ENCODE assay signal across 22 cellular contexts in the genomic region with DNA sequence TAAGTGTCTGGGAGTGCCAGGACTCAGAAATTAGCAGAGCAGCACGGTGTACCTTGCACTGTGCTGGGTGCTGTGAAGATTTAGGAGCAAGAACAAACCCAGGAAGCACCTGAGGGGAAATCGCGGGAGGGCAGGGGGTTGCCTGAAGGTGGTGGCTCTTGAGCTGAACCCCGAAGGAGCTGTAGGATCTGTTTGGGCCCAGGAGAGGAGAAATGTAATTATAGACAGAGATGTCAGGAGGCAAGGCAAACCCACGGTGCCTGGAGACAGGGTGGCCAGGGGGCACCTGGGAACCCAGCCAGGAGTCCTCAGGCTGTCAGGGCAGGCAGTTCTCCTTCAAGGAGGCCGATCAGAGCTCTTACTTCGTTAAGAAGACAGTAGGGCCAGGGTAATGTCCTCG.
DNase-seq lines count a peak whose midpoint lies in the region; ATAC-seq and TF ChIP-seq lines count a peak whose summit lies in the region.
"Had no signal": no experiment of that assay in that cellular context is flagged by ENCODE, and none has a peak within 500 bp of the region (broad histone marks: within the 10 kb centered on the region; RNA-seq: fewer than 3 reads in every experiment).

No MANE protein-coding gene starts in this region.

- peak overlapping the region; percentile 15 for H3K9ac ChIP-seq in Loucy (ENCODE audit: low read depth, low read length, poor library complexity, severe bottlenecking)

- DNase-seq in activated CD4-positive, CD25-positive, alpha-beta regulatory T cell treated with anti-CD3 and anti-CD28 coated beads, Interleukin-2, amount 50 U/mL, for 72 hours = peak; percentile 24
- DNase-seq in lower lobe of right lung (peak; percentile 28), tibial artery (peak; percentile 12 to 53), DMS 273 treated with DMSO at 0.1 percent for 48 hours (lab: John Stamatoyannopoulos, UW) (no peak), H4 (ENCODE audit: low spot score) (no peak), foreskin fibroblast (no peak)
- DNase-seq: 8988T; CD4-positive, CD25-positive, alpha-beta regulatory T cell; DMS153; GF-D8; HCEC 1CT; Kasumi-1; MM.1S; NCI-H1092 treated with DMSO at 0.1 percent for 48 hours; NCI-H146; NCI-H2029 treated with DMSO at 0.1 percent for 48 hours; NCI-H748 treated with DMSO at 0.1 percent for 48 hours; RPMI8226; SIG-M5 had no signal

- H3K9me2 ChIP-seq in Loucy (replicated peaks; ENCODE audit: low read depth, low read length) = no peaks in the 10 kb centered on the region

- intact Hi-C loops in lower lobe of right lung (cut with DNase I) = no loop called here
- intact Hi-C loops in tibial artery (cut with DNase I; ENCODE audit: low total_unique reads) = no loop called here

- no peak for TF ChIP-seq CTCF in Loucy (conservative IDR thresholded peaks at IDR 0.05; ENCODE audit: low read length)
- TF ChIP-seq CTCF in lower lobe of right lung (IDR thresholded peaks at IDR 0.05) = no peak
- TF ChIP-seq CTCF in tibial artery (IDR thresholded peaks at IDR 0.05) = no peak
- TF ChIP-seq CTCF in foreskin fibroblast (IDR thresholded peaks at IDR 0.05; ENCODE audit: low read depth, low read length) = no peak

- no peaks in the 10 kb centered on the region for H3K79me2 ChIP-seq in Loucy (ENCODE audit: insufficient read depth, low read length)

- H4K20me1 ChIP-seq in Loucy (ENCODE audit: insufficient read depth, low read length, poor library complexity, severe bottlenecking) = no peaks in the 10 kb centered on the region

- no peaks in the 10 kb centered on the region for H3K27me3 ChIP-seq in Loucy (ENCODE audit: insufficient read depth, low read length, poor library complexity, severe bottlenecking)
- no peaks in the 10 kb centered on the region for H3K27me3 ChIP-seq in lower lobe of right lung (ENCODE audit: low read depth)
- H3K27me3 ChIP-seq in tibial artery = peaks cover 0 to 3% of the 10 kb centered on the region in 2 donors

- H3K36me3 ChIP-seq in Loucy (ENCODE audit: insufficient read depth, low read length) = no peaks in the 10 kb centered on the region
- no peaks in the 10 kb centered on the region for H3K36me3 ChIP-seq in lower lobe of right lung
- H3K36me3 ChIP-seq in tibial artery = no peaks in the 10 kb centered on the region

- H3K4me3 ChIP-seq in Loucy (ENCODE audit: low read length, poor library complexity, severe bottlenecking) = no peak overlapping the region
- H3K4me3 ChIP-seq in lower lobe of right lung = no peak overlapping the region
- no peak overlapping the region for H3K4me3 ChIP-seq in tibial artery
- H3K4me3 ChIP-seq in foreskin fibroblast (ENCODE audit: low read depth in 1 of 2, low read length in 2 of 2) = no peak overlapping the region

- no peaks in the 10 kb centered on the region for H3F3A ChIP-seq in Loucy (ENCODE audit: low read depth)

- H3K4me2 ChIP-seq in Loucy (ENCODE audit: low read depth, low read length, poor library complexity, severe bottlenecking) = peak overlapping the region; percentile 39

- H3K9me3 ChIP-seq in Loucy (ENCODE audit: insufficient read depth, low read depth, low read length) (no peaks in the 10 kb centered on the region), lower lobe of right lung (no peaks in the 10 kb centered on the region), tibial artery (peaks cover 0 to 11% (median 5%) of the 10 kb centered on the region in 3 donors)
- H3K9me3 ChIP-seq: Caco-2 had no signal

- H3K27ac ChIP-seq in lower lobe of right lung (no peak overlapping the region), tibial artery (no peak overlapping the region)

- no peak for ATAC-seq in activated CD4-positive, CD25-positive, alpha-beta regulatory T cell treated with anti-CD3 and anti-CD28 coated beads, Interleukin-2, amount 50 U/mL, for 24 hours
- ATAC-seq in lower lobe of right lung = no peak

- H2AFZ ChIP-seq in Loucy (ENCODE audit: low read length) = peak overlapping the region; percentile 58

- H3K4me1 ChIP-seq in Loucy (ENCODE audit: insufficient read depth, low read length, poor library complexity, severe bottlenecking) (peaks cover 16% of the 10 kb centered on the region), lower lobe of right lung (peaks cover 9% of the 10 kb centered on the region), tibial artery (peaks cover 0 to 19% (median 11%) of the 10 kb centered on the region in 4 donors)
- H3K4me1 ChIP-seq: Caco-2 had no signal

Comparison
In these comparisons a context has a peak if more than half of its experiments do, and no peak if none do; other contexts are left out.
1. DNase-seq: peak in activated CD4-positive, CD25-positive, alpha-beta regulatory T cell treated with anti-CD3 and anti-CD28 coated beads, Interleukin-2, amount 50 U/mL, for 72 hours (single experiment), lower lobe of right lung (single experiment) and tibial artery (2 of 2); none in DMS 273 treated with DMSO at 0.1 percent for 48 hours (single experiment), H4 (single experiment) and foreskin fibroblast (0 of 2).